8 cellular contexts compared by ENCODE assay signal in the genomic region with DNA sequence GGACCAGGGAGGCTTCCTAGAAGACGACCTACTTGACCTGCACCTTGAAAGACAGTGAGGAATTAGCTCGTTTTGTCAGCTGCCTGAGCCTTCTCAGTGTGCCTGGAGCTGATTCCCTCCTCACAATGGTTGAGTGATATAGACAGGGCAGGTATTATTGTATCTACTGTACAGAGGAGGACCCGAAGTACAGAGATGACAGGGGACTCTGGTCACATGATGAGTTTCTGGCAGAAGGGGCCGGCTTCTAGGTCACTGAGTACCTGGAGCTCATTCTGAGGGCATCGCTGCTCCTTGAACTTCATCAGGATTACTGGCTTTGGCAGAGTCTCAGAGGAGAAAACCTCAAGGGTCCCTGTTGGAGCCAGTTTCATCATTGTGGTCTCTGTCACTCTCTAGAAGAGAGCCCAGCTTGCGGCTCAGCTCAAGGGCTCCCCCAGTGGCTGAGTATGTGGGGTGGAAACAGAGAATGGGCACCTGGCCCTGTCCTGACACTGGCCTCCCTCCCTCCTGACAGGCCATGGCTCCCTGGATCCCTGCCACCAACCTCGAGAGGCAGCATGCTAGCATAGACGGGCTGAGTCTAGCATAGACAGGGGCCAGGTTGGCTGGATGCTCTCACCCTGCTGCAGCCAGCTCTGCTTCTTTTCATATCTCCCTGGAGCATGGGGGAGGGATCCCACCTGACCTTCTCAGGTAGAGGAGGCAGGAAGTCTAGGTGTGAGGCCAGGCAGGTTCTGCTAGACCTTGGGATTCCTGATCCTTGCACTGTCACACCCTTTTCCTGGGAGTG. TPM values are rescaled to one million over a fixed set of nuclear protein-coding genes. Genes with fewer than 3 reads are reported as not detected.
DNase-seq lines count a peak whose midpoint lies in the region; ATAC-seq and TF ChIP-seq lines count a peak whose summit lies in the region.

No MANE protein-coding gene starts in this region.

- dilution Hi-C loops in mammary epithelial cell (cut with HindIII; ENCODE audit: low sequenced_read_pairs) = no loop called here

- H3K27ac ChIP-seq in SK-N-SH (ENCODE audit: low read depth in 2 of 2, low read length in 1 of 2) (peak overlapping the region in 1 of 2 experiments; percentile 43; a peak in 1 of 4 replicates), mammary epithelial cell (ENCODE audit: insufficient read depth, low read depth, low read length) (peak overlapping the region; percentile 97)

- peaks cover 79% of the 10 kb centered on the region for H3K79me2 ChIP-seq in SK-N-SH (ENCODE audit: insufficient read depth)
- peaks cover 94% of the 10 kb centered on the region for H3K79me2 ChIP-seq in mammary epithelial cell (ENCODE audit: insufficient read depth, low read length)

- H2AFZ ChIP-seq in SK-N-SH (ENCODE audit: low read depth) = no peak overlapping the region
- no peak overlapping the region for H2AFZ ChIP-seq in mammary epithelial cell (ENCODE audit: low read depth, low read length)

- no peaks in the 10 kb centered on the region for H3K9me3 ChIP-seq in SK-N-SH
- no peaks in the 10 kb centered on the region for H3K9me3 ChIP-seq in mammary epithelial cell (replicated peaks; ENCODE audit: insufficient read depth, low read length)

- in situ Hi-C loops in KBM-7 (cut with MboI; ENCODE audit: low pct_unique_long_range_greater_than_20kb, low sequenced_read_pairs) (no loop called here), mammary epithelial cell (cut with MboI; ENCODE audit: low sequenced_read_pairs in 2 of 2) (loop anchor here in 1 of 2 donors (5.0 kb wide), 1 partner anchor 42 kb away; no protein-coding TSS in a partner anchor)

- POLR2A ChIA-PET in SK-N-SH (lab: Yijun Ruan, JAX) = interaction anchor here (0.9 to 1.1 kb wide), 3 partner anchors 19 to 59 kb away, joined by 3 to 7 read pairs (median 4); no protein-coding TSS in a partner anchor

- H3K4me3 ChIP-seq in SK-N-SH (ENCODE audit: low read depth in 2 of 2, low read length in 1 of 2) (peak overlapping the region in 1 of 2 experiments; percentile 13; a peak in 1 of 4 replicates), mammary epithelial cell (replicated peaks in 1 of 3; ENCODE audit: insufficient read depth in 1 of 3, low read depth in 2 of 3, low read length in 3 of 3) (peak overlapping the region in 1 of 3 experiments; percentile 8)

- TF ChIP-seq CTCF in SK-N-SH (IDR thresholded peaks at IDR 0.05) = peak; percentile 69
- peak; percentile 92 to 94 for TF ChIP-seq CTCF in mammary epithelial cell (conservative IDR thresholded peaks at IDR 0.05 in 1 of 2, IDR thresholded peaks at IDR 0.05 in 1 of 2; ENCODE audit: extremely low read depth in 1 of 2, insufficient read depth in 1 of 2, low read depth in 1 of 2, low read length in 2 of 2)

- intact Hi-C loops in mammary epithelial cell (cut with micrococcal nuclease) = loop anchor here (1.0 to 5.0 kb wide), 4 partner anchors 27 to 147 kb away; partner anchors contain the start of genes IER2, KLF1 and STX10

- H3K4me1 ChIP-seq in SK-N-SH (ENCODE audit: control insufficient read depth in 1 of 2, insufficient read depth in 2 of 2, low read depth in 1 of 2, low read length in 1 of 2) = peaks cover 45 to 55% of the 10 kb centered on the region in 2 experiments
- H3K4me1 ChIP-seq in mammary epithelial cell (ENCODE audit: insufficient read depth, low read length) = peaks cover 93% of the 10 kb centered on the region

- peak; percentile 63 for TF ChIP-seq RAD21 in SK-N-SH (IDR thresholded peaks at IDR 0.05; ENCODE audit: low read length)

- H4K20me1 ChIP-seq in SK-N-SH (ENCODE audit: insufficient read depth) = no peaks in the 10 kb centered on the region; the same call in 1 of the 2 replicates
- no peaks in the 10 kb centered on the region for H4K20me1 ChIP-seq in mammary epithelial cell (ENCODE audit: insufficient read depth, low read length)

- ATAC-seq in HG02623 (IDR thresholded peaks at IDR 0.05; ENCODE audit: unreplicated experiment) = no peak

- H3F3A ChIP-seq in SK-N-SH (replicated peaks; ENCODE audit: insufficient read depth) = peaks cover 5% of the 10 kb centered on the region

- DNase-seq in DMS79 (lab: John Stamatoyannopoulos, UW) = peak; percentile 92
- peak; percentile 63 for DNase-seq in KBM-7
- peak; percentile 77 for DNase-seq in SK-N-SH
- peak; percentile 68 for DNase-seq in mammary epithelial cell
- DNase-seq in kidney tubule cell (ENCODE audit: low spot score) = peak; percentile 65
- peak; percentile 24 to 25 for DNase-seq in stimulated activated CD8-positive, alpha-beta memory T cell treated with anti-CD3 and anti-CD28 coated beads, Interleukin-15, amount 100 ng/mL, for 48 hours (ENCODE audit: low read depth in 2 of 2)
- DNase-seq in AG08396 (ENCODE audit: low spot score) = no peak

- H3K9ac ChIP-seq in SK-N-SH (no peak overlapping the region), mammary epithelial cell (ENCODE audit: insufficient read depth, low read length) (peak overlapping the region; percentile 41)

- WGBS in SK-N-SH (ENCODE audit: low lambda C conversion rate) = 95% methylated on average over 6 of the region's 8 CpGs
- 6% methylated on average over 8 of the region's 8 CpGs for WGBS in mammary epithelial cell (ENCODE audit: low coverage, missing lambda C conversion rate)

- BruUV-seq in mammary epithelial cell (replicated peaks; lab: Mats Ljungman, UMichigan) = no TSS peak

- H3K36me3 ChIP-seq in SK-N-SH (replicated peaks in 1 of 2; ENCODE audit: control insufficient read depth in 1 of 2, insufficient read depth in 2 of 2, low read length in 1 of 2) (peaks cover 14 to 21% of the 10 kb centered on the region in 2 experiments), mammary epithelial cell (ENCODE audit: insufficient read depth, low read length) (no peaks in the 10 kb centered on the region)

- no peak for TF ChIP-seq EP300 in SK-N-SH (IDR thresholded peaks at IDR 0.05; ENCODE audit: borderline replicate concordance in 1 of 2, low read depth in 1 of 2, low read length in 1 of 2)

- no peak overlapping the region for H3K4me2 ChIP-seq in SK-N-SH
- H3K4me2 ChIP-seq in mammary epithelial cell (ENCODE audit: insufficient read depth, low read depth, low read length) = peak overlapping the region; percentile 25

- no peaks in the 10 kb centered on the region for H3K9me2 ChIP-seq in SK-N-SH

- CTCF ChIA-PET in SK-N-SH (lab: Yijun Ruan, JAX) (interaction anchor here (0.6 to 8.6 kb wide), 21 partner anchors 9 to 74 kb away, joined by 3 to 167 read pairs (median 9); no protein-coding TSS in a partner anchor), mammary epithelial cell (lab: Charles Lee; ENCODE audit: low non-redundant PET) (interaction anchor here (0.5 to 2.2 kb wide), 7 partner anchors 10 to 59 kb away, joined by 3 to 15 read pairs (median 4); no protein-coding TSS in a partner anchor)

- H3K27me3 ChIP-seq in SK-N-SH (ENCODE audit: insufficient read depth) (no peaks in the 10 kb centered on the region), mammary epithelial cell (ENCODE audit: insufficient read depth, low read length) (no peaks in the 10 kb centered on the region)

TF ChIP-seq in SK-N-SH, 30 proteins besides CTCF, POLR2A, EP300 and RAD21:
- TF ChIP-seq MXI1 (IDR thresholded peaks at IDR 0.05; ENCODE audit: low read depth, low read length) (peak; percentile 67; the same call in 1 of the 2 replicates), RXRA (IDR thresholded peaks at IDR 0.05; ENCODE audit: borderline replicate concordance, low read depth) (no peak), FOXJ3 (CRISPR knock-in tag; IDR thresholded peaks at IDR 0.05) (no peak), USF1 (IDR thresholded peaks at IDR 0.05; ENCODE audit: borderline replicate concordance, low read depth) (no peak), POLR2AphosphoS5 (IDR thresholded peaks at IDR 0.05; ENCODE audit: low read depth, low read length) (no peak), NRF1 (IDR thresholded peaks at IDR 0.05; ENCODE audit: low read depth, low read length) (no peak), RFX5 (IDR thresholded peaks at IDR 0.05; ENCODE audit: low read length) (no peak), GATA2 (CRISPR knock-in tag; IDR thresholded peaks at IDR 0.05) (no peak), JUND (IDR thresholded peaks at IDR 0.05) (no peak), SIN3A (IDR thresholded peaks at IDR 0.05; ENCODE audit: borderline replicate concordance, low read depth, low read length) (peak; percentile 71; the same call in 1 of the 2 replicates), SMC3 (IDR thresholded peaks at IDR 0.05; ENCODE audit: low read depth, low read length) (peak; percentile 44), RCOR1 (IDR thresholded peaks at IDR 0.05; ENCODE audit: low read length) (no peak)
- TF ChIP-seq, protein P1, sequence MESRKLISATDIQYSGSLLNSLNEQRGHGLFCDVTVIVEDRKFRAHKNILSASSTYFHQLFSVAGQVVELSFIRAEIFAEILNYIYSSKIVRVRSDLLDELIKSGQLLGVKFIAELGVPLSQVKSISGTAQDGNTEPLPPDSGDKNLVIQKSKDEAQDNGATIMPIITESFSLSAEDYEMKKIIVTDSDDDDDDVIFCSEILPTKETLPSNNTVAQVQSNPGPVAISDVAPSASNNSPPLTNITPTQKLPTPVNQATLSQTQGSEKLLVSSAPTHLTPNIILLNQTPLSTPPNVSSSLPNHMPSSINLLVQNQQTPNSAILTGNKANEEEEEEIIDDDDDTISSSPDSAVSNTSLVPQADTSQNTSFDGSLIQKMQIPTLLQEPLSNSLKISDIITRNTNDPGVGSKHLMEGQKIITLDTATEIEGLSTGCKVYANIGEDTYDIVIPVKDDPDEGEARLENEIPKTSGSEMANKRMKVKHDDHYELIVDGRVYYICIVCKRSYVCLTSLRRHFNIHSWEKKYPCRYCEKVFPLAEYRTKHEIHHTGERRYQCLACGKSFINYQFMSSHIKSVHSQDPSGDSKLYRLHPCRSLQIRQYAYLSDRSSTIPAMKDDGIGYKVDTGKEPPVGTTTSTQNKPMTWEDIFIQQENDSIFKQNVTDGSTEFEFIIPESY (IDR thresholded peaks at IDR 0.05; ENCODE audit: borderline replicate concordance, low read depth) = no peak
- TF ChIP-seq, protein P2, sequence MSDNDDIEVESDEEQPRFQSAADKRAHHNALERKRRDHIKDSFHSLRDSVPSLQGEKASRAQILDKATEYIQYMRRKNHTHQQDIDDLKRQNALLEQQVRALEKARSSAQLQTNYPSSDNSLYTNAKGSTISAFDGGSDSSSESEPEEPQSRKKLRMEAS (IDR thresholded peaks at IDR 0.05; ENCODE audit: low read depth) = no peak

RNA-seq across cellular contexts. Expression of gene NFIX, which starts 38.7 kb away (rescaled TPM):
- 5.1 and 14.8 TPM in 2 replicates for polyA plus RNA-seq in SK-N-SH (2012; rRNA removed)
- 9.1 and 13.3 TPM in 2 replicates for polyA plus RNA-seq in SK-N-SH (2012; cell fraction: cytosol; rRNA removed)
- 14.0 and 14.9 TPM in 2 replicates for polyA plus RNA-seq in SK-N-SH (2012; cell fraction: nucleus; rRNA removed)
- 10 to 100 TPM; 43.2 to 76.1 TPM for total RNA-seq in mammary epithelial cell
- 24.5 TPM for polyA plus RNA-seq in mammary epithelial cell
- polyA minus RNA-seq in mammary epithelial cell = 215 TPM
